ENCODE assay signal across 24 cellular contexts in the genomic region with DNA sequence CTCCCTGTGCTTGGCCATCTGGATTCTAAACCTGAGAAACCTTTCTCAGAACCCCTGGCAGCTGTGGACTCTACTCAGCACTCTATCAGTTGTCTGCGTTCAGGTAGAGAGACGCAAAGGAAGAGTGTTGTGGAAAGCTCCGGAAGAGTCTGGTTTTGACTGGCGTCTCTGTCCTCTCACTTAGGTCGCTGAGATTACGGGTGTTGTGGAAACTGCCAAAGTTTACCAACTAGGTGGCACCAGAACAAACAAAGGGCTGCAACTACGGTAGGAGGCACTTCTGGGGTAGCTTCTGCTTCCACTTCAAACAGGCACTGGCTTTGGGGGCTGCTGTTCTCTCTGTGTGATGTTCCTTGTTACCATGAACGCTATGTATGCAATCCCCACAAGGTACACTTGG. TPM values are rescaled to one million over a fixed set of nuclear protein-coding genes. Genes with fewer than 3 reads are reported as not detected.
"Had no signal": no experiment of that assay in that cellular context is flagged by ENCODE, and none has a peak within 500 bp of the region (broad histone marks: within the 10 kb centered on the region; RNA-seq: fewer than 3 reads in every experiment).

No MANE protein-coding gene starts in this region.

- H3K27ac Mint-ChIP-seq: activated CD4-positive, alpha-beta T cell treated with anti-CD3 and anti-CD28 coated beads for 36 hours; activated naive CD8-positive, alpha-beta T cell; activated T-helper 2 cell treated with anti-CD3 and anti-CD28 coated beads, Interferon-gamma antibody, Interleukin-2, Interleukin-4, amounts not matched to agents 10 μg/mL and 5 μg/mL and 100 μg/mL, durations not matched to agents 14 hours and 24 hours and 36 hours; natural killer cell treated with Interleukin-12 subunit alpha and Interleukin-12 subunit beta and Interleukin-15 and Interleukin-18, amount 100 ng/mL, for 72 hours; WTC11 had no signal

- H3K4me3 Mint-ChIP-seq: activated CD4-positive, alpha-beta T cell treated with anti-CD3 and anti-CD28 coated beads for 36 hours; activated naive CD8-positive, alpha-beta T cell; activated T-cell treated with anti-CD3 and anti-CD28 coated beads, Interleukin-2, amount 50 U/mL, for 4 hours; natural killer cell treated with Interleukin-12 subunit alpha and Interleukin-12 subunit beta and Interleukin-15 and Interleukin-18, amount 100 ng/mL, for 72 hours; WTC11 had no signal

- H3K4me1 Mint-ChIP-seq: WTC11 had no signal

- DNase-seq: activated CD4-positive, alpha-beta T cell treated with anti-CD3 and anti-CD28 coated beads for 36 hours; activated CD4-positive, alpha-beta T cell treated with anti-CD3 and anti-CD28 coated beads, Interleukin-2, amount 50 U/mL, for 48 hours; activated CD8-positive, alpha-beta memory T cell treated with anti-CD3 and anti-CD28 coated beads, Interleukin-2, amount 50 U/mL, for 48 hours; activated naive CD4-positive, alpha-beta T cell; activated T-cell treated with anti-CD3 and anti-CD28 coated beads, Interleukin-2, amount 50 U/mL, for 4 hours; brain microvascular endothelial cell; heart left ventricle; lower lobe of right lung; mesendoderm; stimulated activated CD4-positive, alpha-beta T cell treated with anti-CD3 and anti-CD28 coated beads, Interleukin-4, amount 100 ng/mL, for 4 hours; T-helper 9 cell; testis had no signal

- H3K9me3 Mint-ChIP-seq: activated T-cell treated with anti-CD3 and anti-CD28 coated beads, Interleukin-2, amount 50 U/mL, for 4 hours; activated T-helper 2 cell treated with anti-CD3 and anti-CD28 coated beads, Interferon-gamma antibody, Interleukin-2, Interleukin-4, amounts not matched to agents 10 μg/mL and 5 μg/mL and 100 μg/mL, durations not matched to agents 14 hours and 24 hours and 36 hours; natural killer cell treated with Interleukin-12 subunit alpha and Interleukin-12 subunit beta and Interleukin-15 and Interleukin-18, amount 100 ng/mL, for 72 hours; WTC11 had no signal

- H3K27ac ChIP-seq: adrenal gland, ascending aorta, brain microvascular endothelial cell, coronary artery, epithelial cell of prostate, heart left ventricle, lower lobe of right lung, prostate gland, testis, upper lobe of right lung had no signal

- H3K27me3 ChIP-seq: adrenal gland, ascending aorta, brain microvascular endothelial cell, heart left ventricle, testis, upper lobe of right lung had no signal

- H3K27me3 Mint-ChIP-seq: activated CD4-positive, alpha-beta T cell treated with anti-CD3 and anti-CD28 coated beads for 36 hours; activated naive CD8-positive, alpha-beta T cell; natural killer cell treated with Interleukin-12 subunit alpha and Interleukin-12 subunit beta and Interleukin-15 and Interleukin-18, amount 100 ng/mL, for 72 hours had no signal

- H3K4me1 ChIP-seq: ascending aorta, lower lobe of right lung, prostate gland, testis, upper lobe of right lung had no signal

- ATAC-seq: activated CD4-positive, alpha-beta T cell treated with anti-CD3 and anti-CD28 coated beads for 36 hours; activated T-cell treated with anti-CD3 and anti-CD28 coated beads, Interleukin-2, amount 50 U/mL, for 4 hours; heart left ventricle; lower lobe of right lung; natural killer cell treated with Interleukin-12 subunit alpha and Interleukin-12 subunit beta and Interleukin-15 and Interleukin-18, amount 100 ng/mL, for 72 hours; upper lobe of right lung; WTC11 had no signal

- H3K4me3 ChIP-seq: adrenal gland, ascending aorta, coronary artery, heart left ventricle, lower lobe of right lung, prostate gland, testis, upper lobe of right lung had no signal

- FAIRE-seq: islet of Langerhans had no signal

- H3K9me3 ChIP-seq: adrenal gland, ascending aorta, heart left ventricle, lower lobe of right lung, prostate gland, testis, upper lobe of right lung had no signal

RNA-seq across cellular contexts. Expression of a gene that starts 19.2 kb away (rescaled TPM):
- total RNA-seq: ascending aorta, osteocyte had no signal

RNA-seq across cellular contexts. Expression of a gene that starts 39.2 kb away (rescaled TPM):
- total RNA-seq: ascending aorta had no signal
